In genomic region chr12:95143784-95144205, GRCh38 we compare ENCODE assay signal across 1 cellular context.
TF ChIP-seq lines count a peak whose summit lies in the region.

No MANE protein-coding gene starts in this region.

TF ChIP-seq in K562, 482 proteins besides CTCF, POLR2A, EP300 and RAD21 (continued from another document):
- no peak for TF ChIP-seq WHSC1 (IDR thresholded peaks at IDR 0.05; ENCODE audit: low read length)
- no peak for TF ChIP-seq SMARCA5 (IDR thresholded peaks at IDR 0.05)
- no peak for TF ChIP-seq USF1 (CRISPR knock-in tag; IDR thresholded peaks at IDR 0.05)
